Comparison of ENCODE assay signal across 18 cellular contexts in genomic region chr15:31740203-31740602, GRCh38.
DNase-seq lines count a peak whose midpoint lies in the region; FAIRE-seq and TF ChIP-seq lines count a peak whose summit lies in the region.
"Had no signal": no experiment of that assay in that cellular context is flagged by ENCODE, and none has a peak within 500 bp of the region (broad histone marks: within the 10 kb centered on the region; RNA-seq: fewer than 3 reads in every experiment).

No MANE protein-coding gene starts in this region.

- no peaks in the 10 kb centered on the region for H3K9me3 ChIP-seq in astrocyte (ENCODE audit: insufficient read depth, low read depth, low read length)

- H3K27me3 Mint-ChIP-seq in astrocyte (ENCODE audit: low read depth, unreplicated experiment): no peaks in the 10 kb centered on the region

- peak overlapping the region; percentile 51 for H3K4me3 Mint-ChIP-seq in astrocyte (ENCODE audit: unreplicated experiment)
- H3K4me3 Mint-ChIP-seq: CD4-positive, alpha-beta memory T cell had no signal

- H3K4me3 ChIP-seq in astrocyte (ENCODE audit: insufficient read depth, low read depth, low read length): no peak overlapping the region
- H3K4me3 ChIP-seq: cardiac muscle cell had no signal

- H3K9ac ChIP-seq in astrocyte (ENCODE audit: low read length): no peak overlapping the region

- H3K36me3 Mint-ChIP-seq in astrocyte (ENCODE audit: low read depth, unreplicated experiment): no peaks in the 10 kb centered on the region

- no peak overlapping the region for H3K4me2 ChIP-seq in astrocyte (ENCODE audit: low read length)

- peaks cover 8% of the 10 kb centered on the region for H3K4me1 Mint-ChIP-seq in astrocyte (ENCODE audit: low read depth, unreplicated experiment)
- H3K4me1 Mint-ChIP-seq: CD4-positive, alpha-beta memory T cell had no signal

- no peaks in the 10 kb centered on the region for H3K4me1 ChIP-seq in astrocyte (ENCODE audit: insufficient read depth, low read length)

- TF ChIP-seq CTCF in astrocyte (IDR thresholded peaks at IDR 0.05; ENCODE audit: insufficient read depth, low read depth, low read length): no peak

- peaks cover 5% of the 10 kb centered on the region for H3K9me3 Mint-ChIP-seq in astrocyte (ENCODE audit: unreplicated experiment)

- H3K36me3 ChIP-seq in astrocyte (ENCODE audit: insufficient read depth, low read length): no peaks in the 10 kb centered on the region
- H3K36me3 ChIP-seq: cardiac muscle cell had no signal

- no peak overlapping the region for H2AFZ ChIP-seq in astrocyte (ENCODE audit: low read depth, low read length)

- no peaks in the 10 kb centered on the region for H4K20me1 ChIP-seq in astrocyte (ENCODE audit: insufficient read depth, low read length)

- no peaks in the 10 kb centered on the region for H3K27me3 ChIP-seq in astrocyte (ENCODE audit: insufficient read depth, low read length)
- H3K27me3 ChIP-seq: cardiac muscle cell had no signal

- no peaks in the 10 kb centered on the region for H3K79me2 ChIP-seq in astrocyte (ENCODE audit: insufficient read depth, low read length)

- peak; percentile 44 for DNase-seq in Ammon's horn (ENCODE audit: low spot score)
- peak; percentile 69 for DNase-seq in NCI-H1694 treated with DMSO at 0.1 percent for 48 hours (lab: John Stamatoyannopoulos, UW)
- DNase-seq in astrocyte (ENCODE audit: low read depth): no peak
- peak; percentile 68 for DNase-seq in left kidney (ENCODE audit: low read depth, low spot score)
- DNase-seq in superior temporal gyrus (ENCODE audit: extremely low spot score): no peak
- no peak for DNase-seq in stimulated activated CD4-positive, alpha-beta T cell treated with anti-CD3 and anti-CD28 coated beads, Interleukin-4, amount 100 ng/mL, for 1 hour
- DNase-seq in posterior vena cava (ENCODE audit: low spot score): no peak
- DNase-seq in HPDE6-E6E7 (ENCODE audit: extremely low spot score): no peak
- DNase-seq: activated naive CD4-positive, alpha-beta T cell treated with anti-CD3 and anti-CD28 coated beads, Interleukin-2, amount 50 U/mL, for 16 hours; GDM1; IMR-90; stimulated activated CD4-positive, alpha-beta T cell treated with anti-CD3 and anti-CD28 coated beads, Interleukin-4, amount 100 ng/mL, for 24 hours; trophoblast cell had no signal

- H3K27ac Mint-ChIP-seq in astrocyte (ENCODE audit: unreplicated experiment): peak overlapping the region; percentile 29
- H3K27ac Mint-ChIP-seq: CD4-positive, alpha-beta memory T cell had no signal

- intact Hi-C loops in posterior vena cava (cut with DNase I): no loop called here

- FAIRE-seq in astrocyte (lab: Jason Lieb, UNC): no peak
- FAIRE-seq: frontal cortex, GM19239, keratinocyte had no signal

- H3K27ac ChIP-seq in astrocyte (ENCODE audit: low read depth, low read length): no peak overlapping the region
- H3K27ac ChIP-seq: cardiac muscle cell had no signal

Comparison
In these comparisons a context has a peak if more than half of its experiments do, and no peak if none do; other contexts are left out.
1. DNase-seq: peak in Ammon's horn (single experiment), NCI-H1694 treated with DMSO at 0.1 percent for 48 hours (single experiment) and left kidney (single experiment); none in astrocyte (single experiment), superior temporal gyrus (single experiment), stimulated activated CD4-positive, alpha-beta T cell treated with anti-CD3 and anti-CD28 coated beads, Interleukin-4, amount 100 ng/mL, for 1 hour (single experiment), posterior vena cava (single experiment) and HPDE6-E6E7 (single experiment).